In genomic region chr10:99555371-99556224, GRCh38 we compare ENCODE assay signal across 9 cellular contexts. TPM values are rescaled to one million over a fixed set of nuclear protein-coding genes. Genes with fewer than 3 reads are reported as not detected.
DNase-seq lines count a peak whose midpoint lies in the region; ATAC-seq, FAIRE-seq and TF ChIP-seq lines count a peak whose summit lies in the region.
"Had no signal": no experiment of that assay in that cellular context is flagged by ENCODE, and none has a peak within 500 bp of the region (broad histone marks: within the 10 kb centered on the region; RNA-seq: fewer than 3 reads in every experiment).

No MANE protein-coding gene starts in this region.

- POLR2A ChIA-PET in K562 (lab: Yijun Ruan, JAX): no interaction called here

- in situ Hi-C loops in K562 (cut with MboI): no loop called here

- ATAC-seq in GM18868 (IDR thresholded peaks at IDR 0.05; ENCODE audit: unreplicated experiment): peak; percentile 66
- peak; percentile 93 for ATAC-seq in GM21515 (IDR thresholded peaks at IDR 0.05; ENCODE audit: unreplicated experiment)
- peak; percentile 89 for ATAC-seq in HG03108 (IDR thresholded peaks at IDR 0.05; ENCODE audit: unreplicated experiment)
- ATAC-seq in K562: no peak

- 1% methylated on average over 14 of the region's 19 CpGs for WGBS in K562 (ENCODE audit: insufficient coverage, low coverage, missing lambda C conversion rate)
- no CpG with 5 or more reads among the region's 19 CpGs for WGBS in trophoblast cell (ENCODE audit: extremely low coverage, insufficient coverage, insufficient read length)

- no peak overlapping the region for H3K18ac ChIP-seq in trophoblast cell (ENCODE audit: low read length)

- no peaks in the 10 kb centered on the region for H3K79me1 ChIP-seq in trophoblast cell (ENCODE audit: low read length)

- no peaks in the 10 kb centered on the region for H3K9me1 ChIP-seq in K562 (ENCODE audit: control insufficient read depth, insufficient read depth, low read length)

- no peak for FAIRE-seq in K562 (lab: Jason Lieb, UNC)
- FAIRE-seq: endometrium had no signal

- H3K4me1 ChIP-seq in K562 (replicated peaks in 1 of 2; ENCODE audit: control insufficient read depth in 2 of 2, insufficient read depth in 2 of 2, low read length in 2 of 2) (no peaks in the 10 kb centered on the region), trophoblast cell (ENCODE audit: control insufficient read depth in 1 of 2, insufficient read depth in 2 of 2, low read length in 2 of 2) (peaks cover 2% of the 10 kb centered on the region in 2 experiments)

- no peak overlapping the region for H3K9ac ChIP-seq in K562 (ENCODE audit: insufficient read depth in 1 of 2, low read depth in 2 of 2, low read length in 2 of 2)
- H3K9ac ChIP-seq in trophoblast cell (ENCODE audit: low read length): no peak overlapping the region

- H3K14ac ChIP-seq in trophoblast cell (ENCODE audit: low read length): no peak overlapping the region

- H2AK5ac ChIP-seq in trophoblast cell (ENCODE audit: low read length): no peak overlapping the region

- no TSS peak for BruUV-seq in K562 (replicated peaks; lab: Mats Ljungman, UMichigan)

- no peak overlapping the region for H2AFZ ChIP-seq in K562 (ENCODE audit: low read depth, low read length)
- H2AFZ ChIP-seq in trophoblast cell (ENCODE audit: insufficient read depth, low read length, poor library complexity): no peak overlapping the region

- no peak for DNase-seq in K562 (ENCODE audit: extremely low read depth in 1 of 4, low spot score in 3 of 4)
- DNase-seq in putamen (ENCODE audit: low spot score): no peak
- DNase-seq in H4 (ENCODE audit: low spot score): no peak
- no peak for DNase-seq in stimulated activated naive CD4-positive, alpha-beta T cell (lab: John Stamatoyannopoulos, UW)
- DNase-seq in trophoblast cell: no peak

- H3K27ac ChIP-seq in K562 (ENCODE audit: extremely low read depth, low read depth, low read length) (no peak overlapping the region), trophoblast cell (ENCODE audit: low read depth, low read length) (no peak overlapping the region)

- no peak overlapping the region for H2BK12ac ChIP-seq in trophoblast cell (ENCODE audit: low read length)

- CTCF ChIA-PET in K562 (lab: Yijun Ruan, JAX; ENCODE audit: low intra/inter-chr PET ratio): no interaction called here

- H3K27me3 ChIP-seq in K562 (ENCODE audit: control insufficient read depth in 2 of 2, insufficient read depth in 2 of 2, low read length in 2 of 2) (peaks cover 6 to 22% of the 10 kb centered on the region in 2 experiments; a peak in 4 of 5 replicates), trophoblast cell (ENCODE audit: insufficient read depth, low read length) (no peaks in the 10 kb centered on the region)

- no peak overlapping the region for H2BK5ac ChIP-seq in trophoblast cell (ENCODE audit: low read depth, low read length, poor library complexity)

- no peak overlapping the region for H3K4ac ChIP-seq in trophoblast cell (ENCODE audit: low read depth, low read length)

- H4K20me1 ChIP-seq in K562 (replicated peaks; ENCODE audit: control insufficient read depth, insufficient read depth, low read length): no peaks in the 10 kb centered on the region

- TF ChIP-seq CTCF in K562 (IDR thresholded peaks at IDR 0.05 in 2 of 3, conservative IDR thresholded peaks at IDR 0.05 in 1 of 3; ENCODE audit: insufficient read depth in 2 of 3, low read depth in 1 of 3, low read length in 3 of 3): no peak

- H3K4me3 ChIP-seq in K562 (no peak overlapping the region), trophoblast cell (ENCODE audit: low read depth, low read length) (no peak overlapping the region)

- TF ChIP-seq EP300 in K562 (IDR thresholded peaks at IDR 0.05; ENCODE audit: low read length): no peak

- no peak for TF ChIP-seq POLR2A in K562 (conservative IDR thresholded peaks at IDR 0.05)

- no peak overlapping the region for H2BK120ac ChIP-seq in trophoblast cell (ENCODE audit: insufficient read depth, low read length, poor library complexity)

- H3K9me3 ChIP-seq in K562 (replicated peaks; ENCODE audit: control insufficient read depth, insufficient read depth, low read depth, low read length) (no peaks in the 10 kb centered on the region), trophoblast cell (ENCODE audit: insufficient read depth, low read depth, low read length) (no peaks in the 10 kb centered on the region)

- H3K4me2 ChIP-seq in K562 (ENCODE audit: insufficient read depth, low read length): no peak overlapping the region
- H3K4me2 ChIP-seq in trophoblast cell (ENCODE audit: low read length): no peak overlapping the region

- H3K79me2 ChIP-seq in K562 (ENCODE audit: control insufficient read depth, insufficient read depth, low read length) (no peaks in the 10 kb centered on the region), trophoblast cell (ENCODE audit: control insufficient read depth, insufficient read depth, low read length, poor library complexity) (no peaks in the 10 kb centered on the region)

- TF ChIP-seq RAD21 in K562 (CRISPR knock-in tag; conservative IDR thresholded peaks at IDR 0.05 in 1 of 2, IDR thresholded peaks at IDR 0.05 in 1 of 2): no peak

- no peak overlapping the region for H4K12ac ChIP-seq in trophoblast cell (ENCODE audit: low read depth, low read length)

- no peaks in the 10 kb centered on the region for H3K36me3 ChIP-seq in K562 (ENCODE audit: control insufficient read depth, insufficient read depth, low read length)
- H3K36me3 ChIP-seq in trophoblast cell (ENCODE audit: control insufficient read depth in 1 of 2, insufficient read depth in 2 of 2, low read length in 2 of 2): no peaks in the 10 kb centered on the region

- no peak overlapping the region for H3K23ac ChIP-seq in trophoblast cell (ENCODE audit: low read length)

- intact Hi-C loops in K562 (cut with micrococcal nuclease): loop anchor here (10.0 kb wide), 1 partner anchor 161 kb away; no protein-coding TSS in a partner anchor

- no peak overlapping the region for H4K91ac ChIP-seq in trophoblast cell (ENCODE audit: low read depth, low read length)

- H4K8ac ChIP-seq in trophoblast cell (ENCODE audit: low read depth, low read length): no peak overlapping the region

TF ChIP-seq in K562, 482 proteins besides CTCF, POLR2A, EP300 and RAD21:
- TF ChIP-seq, protein P1, sequence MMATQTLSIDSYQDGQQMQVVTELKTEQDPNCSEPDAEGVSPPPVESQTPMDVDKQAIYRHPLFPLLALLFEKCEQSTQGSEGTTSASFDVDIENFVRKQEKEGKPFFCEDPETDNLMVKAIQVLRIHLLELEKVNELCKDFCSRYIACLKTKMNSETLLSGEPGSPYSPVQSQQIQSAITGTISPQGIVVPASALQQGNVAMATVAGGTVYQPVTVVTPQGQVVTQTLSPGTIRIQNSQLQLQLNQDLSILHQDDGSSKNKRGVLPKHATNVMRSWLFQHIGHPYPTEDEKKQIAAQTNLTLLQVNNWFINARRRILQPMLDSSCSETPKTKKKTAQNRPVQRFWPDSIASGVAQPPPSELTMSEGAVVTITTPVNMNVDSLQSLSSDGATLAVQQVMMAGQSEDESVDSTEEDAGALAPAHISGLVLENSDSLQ (IDR thresholded peaks at IDR 0.05): peak; percentile 6; the same call in 1 of the 2 replicates
- no peak for TF ChIP-seq KLF6 (CRISPR knock-in tag; IDR thresholded peaks at IDR 0.05; ENCODE audit: borderline replicate concordance)

RNA-seq across cellular contexts. Expression of gene NKX2-3, which starts 22.9 kb away (rescaled TPM):
- total RNA-seq in K562 (2011; cell fraction: chromatin; rRNA removed; ENCODE audit: low replicate concordance): not detected in 2 replicates
- not detected in 2 replicates for total RNA-seq in K562 (2011; cell fraction: nucleolus; rRNA removed)
- not detected in 2 replicates for total RNA-seq in K562 (2011; cell fraction: nucleoplasm; rRNA removed)
- total RNA-seq in K562 (2014; rRNA removed) (not detected in 2 replicates), K562 (2014; rRNA removed; fragmentation: Illumina TruSeq; extraction: Trizol) (not detected in 2 replicates), K562 (2015; rRNA removed; fragmentation: Illumina TruSeq; extraction: Trizol) (not detected in 2 replicates), K562 (2021) (not detected in 2 replicates)
- polyA plus RNA-seq in K562 (2011; rRNA removed) (not detected in 2 replicates), K562 (2014; fragmentation: Illumina TruSeq; extraction: Trizol) (not detected in 2 replicates), K562 (2014; fragmentation: Nextera tagmentation; extraction: Ambion mirVana) (not detected), K562 (2014; rRNA removed) (not detected in 2 replicates)
- not detected in 2 replicates for polyA plus RNA-seq in K562 (2011; cell fraction: cytosol; rRNA removed)
- not detected in 2 replicates for polyA plus RNA-seq in K562 (2011; cell fraction: nucleus; rRNA removed)
- polyA plus RNA-seq in K562 (2012): not detected in 2 replicates
- not detected in 2 replicates for polyA minus RNA-seq in K562 (2011; rRNA and poly(A)+ RNA removed)
- polyA minus RNA-seq in K562 (2011; cell fraction: cytosol; rRNA and poly(A)+ RNA removed): not detected in 2 replicates
- polyA minus RNA-seq in K562 (2011; cell fraction: nucleus; rRNA and poly(A)+ RNA removed): not detected in 2 replicates
- total RNA-seq in H4 (2014; rRNA removed; shearing (Covaris generic)): not detected in 2 replicates
- polyA plus RNA-seq in trophoblast cell (2013): 6.7 and 7.6 TPM in 2 replicates
